12 cellular contexts compared by ENCODE assay signal in genomic region chr17:68459030-68459376, GRCh38. TPM values are rescaled to one million over a fixed set of nuclear protein-coding genes. Genes with fewer than 3 reads are reported as not detected.
A peak's percentile ranks its signal among the peaks of the same experiment; 100 is the strongest.
DNase-seq lines count a peak whose midpoint lies in the region; ATAC-seq and TF ChIP-seq lines count a peak whose summit lies in the region.
"Had no signal": no experiment of that assay in that cellular context is flagged by ENCODE, and none has a peak within 500 bp of the region (broad histone marks: within the 10 kb centered on the region; RNA-seq: fewer than 3 reads in every experiment).

No MANE protein-coding gene starts in this region.

- H2AK5ac ChIP-seq in trophoblast cell (ENCODE audit: low read length) = no peak overlapping the region

- H3K27me3 ChIP-seq in trophoblast cell (ENCODE audit: insufficient read depth, low read length) = no peaks in the 10 kb centered on the region

- no peaks in the 10 kb centered on the region for H3K36me3 Mint-ChIP-seq in brain
- H3K36me3 Mint-ChIP-seq: T-cell had no signal

- peak overlapping the region in 4 of 5 experiments; percentile 5 to 43 (median 18) for H3K4me3 Mint-ChIP-seq in brain

- no peaks in the 10 kb centered on the region for H3K9me3 Mint-ChIP-seq in brain
- H3K9me3 Mint-ChIP-seq: HFFc6, T-cell had no signal

- no peak for TF ChIP-seq CTCF in brain (conservative IDR thresholded peaks at IDR 0.05)

- no peak overlapping the region for H4K91ac ChIP-seq in trophoblast cell (ENCODE audit: low read depth, low read length)

- H3K9ac ChIP-seq in trophoblast cell (ENCODE audit: low read length) = no peak overlapping the region

- peaks cover 75% of the 10 kb centered on the region for H3K4me1 Mint-ChIP-seq in brain

- H3K27me3 Mint-ChIP-seq in brain = peaks cover 16% of the 10 kb centered on the region
- H3K27me3 Mint-ChIP-seq: T-cell had no signal

- H3K18ac ChIP-seq in trophoblast cell (ENCODE audit: low read length) = no peak overlapping the region

- no peak overlapping the region for H4K8ac ChIP-seq in trophoblast cell (ENCODE audit: low read depth, low read length)

- no peak overlapping the region for H2AFZ ChIP-seq in trophoblast cell (ENCODE audit: insufficient read depth, low read length, poor library complexity)

- no peak overlapping the region for H3K4ac ChIP-seq in trophoblast cell (ENCODE audit: low read depth, low read length)

- no CpG with 5 or more reads among the region's 1 CpG for WGBS in trophoblast cell (ENCODE audit: extremely low coverage, insufficient coverage, insufficient read length)

- H3K4me3 ChIP-seq in trophoblast cell (ENCODE audit: low read depth, low read length) = no peak overlapping the region

- peak; percentile 25 for ATAC-seq in GM18502 (IDR thresholded peaks at IDR 0.05; ENCODE audit: poor library complexity, unreplicated experiment)
- ATAC-seq in GM19395 (IDR thresholded peaks at IDR 0.05; ENCODE audit: unreplicated experiment) = peak; percentile 33
- peak; percentile 25 for ATAC-seq in HG03378 (IDR thresholded peaks at IDR 0.05; ENCODE audit: unreplicated experiment)
- ATAC-seq: esophagus mucosa, T-cell had no signal

- no peak overlapping the region for H3K27ac ChIP-seq in trophoblast cell (ENCODE audit: low read depth, low read length)

- H2BK120ac ChIP-seq in trophoblast cell (ENCODE audit: insufficient read depth, low read length, poor library complexity) = no peak overlapping the region

- peaks cover 15% of the 10 kb centered on the region for H3K79me1 ChIP-seq in trophoblast cell (ENCODE audit: low read length)

- H2BK5ac ChIP-seq in trophoblast cell (ENCODE audit: low read depth, low read length, poor library complexity) = no peak overlapping the region

- no peaks in the 10 kb centered on the region for H3K9me3 ChIP-seq in trophoblast cell (ENCODE audit: insufficient read depth, low read depth, low read length)

- H3K4me2 ChIP-seq in trophoblast cell (ENCODE audit: low read length) = no peak overlapping the region

- H3K36me3 ChIP-seq in trophoblast cell (ENCODE audit: control insufficient read depth in 1 of 2, insufficient read depth in 2 of 2, low read length in 2 of 2) = no peaks in the 10 kb centered on the region

- H3K27ac Mint-ChIP-seq in brain = peak overlapping the region in 1 of 5 experiments; percentile 27
- H3K27ac Mint-ChIP-seq: HFFc6 had no signal

- DNase-seq in trophoblast cell = no peak
- no peak for DNase-seq in epidermal melanocyte (ENCODE audit: insufficient read length, low spot score)
- no peak for DNase-seq in stimulated activated CD4-positive, alpha-beta T cell treated with anti-CD3 and anti-CD28 coated beads, Interleukin-2, amount 100 ng/mL, for 24 hours
- DNase-seq: DMS153, HFFc6, NCI-H1694, T-cell had no signal

- H2BK12ac ChIP-seq in trophoblast cell (ENCODE audit: low read length) = no peak overlapping the region

- H3K79me2 ChIP-seq in trophoblast cell (ENCODE audit: control insufficient read depth, insufficient read depth, low read length, poor library complexity) = peaks cover 2% of the 10 kb centered on the region

- no peak overlapping the region for H3K23ac ChIP-seq in trophoblast cell (ENCODE audit: low read length)

- H4K12ac ChIP-seq in trophoblast cell (ENCODE audit: low read depth, low read length) = no peak overlapping the region

- H3K14ac ChIP-seq in trophoblast cell (ENCODE audit: low read length) = no peak overlapping the region

- peaks cover 0 to 4% of the 10 kb centered on the region in 2 experiments for H3K4me1 ChIP-seq in trophoblast cell (ENCODE audit: control insufficient read depth in 1 of 2, insufficient read depth in 2 of 2, low read length in 2 of 2)

RNA-seq across cellular contexts. Expression of gene WIPI1, which starts 1.7 kb away (rescaled TPM):
- polyA plus RNA-seq in brain (ENCODE audit: insufficient read depth, low read depth, low replicate concordance) = 6.4 TPM
- 104 and 108 TPM in 2 replicates for polyA plus RNA-seq in trophoblast cell (2013)

RNA-seq across cellular contexts. Expression of gene PRKAR1A, which starts 53.2 kb away (rescaled TPM):
- 187 TPM for polyA plus RNA-seq in brain (ENCODE audit: insufficient read depth, low read depth, low replicate concordance)
- polyA plus RNA-seq in trophoblast cell (2013) = 96.5 and 106 TPM in 2 replicates
